In genomic region chr17:18858567-18859245, GRCh38 we compare ENCODE assay signal across 8 cellular contexts. TPM values are rescaled to one million over a fixed set of nuclear protein-coding genes. Genes with fewer than 3 reads are reported as not detected.
DNase-seq lines count a peak whose midpoint lies in the region; ATAC-seq, FAIRE-seq and TF ChIP-seq lines count a peak whose summit lies in the region.

No MANE protein-coding gene starts in this region.

- peaks cover 8% of the 10 kb centered on the region for H3K36me3 Mint-ChIP-seq in activated CD4-positive, alpha-beta T cell treated with anti-CD3 and anti-CD28 coated beads, Interleukin-2, amount 10 ng/mL, durations not matched to agents 7 days and 5 days (ENCODE audit: low read depth)

- no peaks in the 10 kb centered on the region for H3K27me3 Mint-ChIP-seq in activated CD4-positive, alpha-beta T cell treated with anti-CD3 and anti-CD28 coated beads, Interleukin-2, amount 10 ng/mL, durations not matched to agents 7 days and 5 days

- intact Hi-C loops in posterior vena cava (cut with DNase I), result no loop called here

- peak overlapping the region; percentile 76 for H3K27ac ChIP-seq in layer of hippocampus (ENCODE audit: low read depth, low read length)
- peak overlapping the region; percentile 88 to 93 for H3K27ac ChIP-seq in thoracic aorta

- H3K9me3 Mint-ChIP-seq in activated CD4-positive, alpha-beta T cell treated with anti-CD3 and anti-CD28 coated beads, Interleukin-2, amount 10 ng/mL, durations not matched to agents 7 days and 5 days, result no peaks in the 10 kb centered on the region

- DNase-seq in activated CD4-positive, alpha-beta T cell treated with anti-CD3 and anti-CD28 coated beads, Interleukin-2, amount 10 ng/mL, durations not matched to agents 7 days and 5 days, result no peak
- DNase-seq in activated CD4-positive, alpha-beta T cell treated with anti-CD3 and anti-CD28 coated beads for 48 hours, result no peak
- DNase-seq in adipocyte (ENCODE audit: low read depth) (peak; percentile 20), thoracic aorta (ENCODE audit: low spot score) (no peak), RCC 7860 (ENCODE audit: low spot score) (no peak), nucleus accumbens (lab: John Stamatoyannopoulos, UW) (no peak), posterior vena cava (ENCODE audit: low spot score) (no peak)

- H3K27me3 ChIP-seq in adipocyte (replicated peaks; ENCODE audit: control insufficient read depth, insufficient read depth, low read length), result no peaks in the 10 kb centered on the region
- H3K27me3 ChIP-seq in layer of hippocampus (ENCODE audit: control insufficient read depth, insufficient read depth, low read length), result no peaks in the 10 kb centered on the region
- H3K27me3 ChIP-seq in thoracic aorta (replicated peaks; ENCODE audit: insufficient read depth), result no peaks in the 10 kb centered on the region

- no peak for TF ChIP-seq CTCF in thoracic aorta (IDR thresholded peaks at IDR 0.05)

- FAIRE-seq in RCC 7860 (lab: Jason Lieb, UNC), result no peak

- POLR2A ChIA-PET in activated CD4-positive, alpha-beta T cell treated with anti-CD3 and anti-CD28 coated beads, Interleukin-2, amount 10 ng/mL, durations not matched to agents 7 days and 5 days (lab: Charles Lee), result interaction anchor here (1.5 kb wide), 1 partner anchor 74 kb away, joined by 4 read pairs; no protein-coding TSS in a partner anchor

- CTCF ChIA-PET in activated CD4-positive, alpha-beta T cell treated with anti-CD3 and anti-CD28 coated beads, Interleukin-2, amount 10 ng/mL, durations not matched to agents 7 days and 5 days (lab: Charles Lee), result interaction anchor here (0.5 to 2.4 kb wide), 5 partner anchors 9 to 102 kb away, joined by 3 to 7 read pairs (median 3); no protein-coding TSS in a partner anchor

- H3K4me3 ChIP-seq in adipocyte (ENCODE audit: low read length) (peak overlapping the region; percentile 91), thoracic aorta (peak overlapping the region; percentile 93)

- H3K36me3 ChIP-seq in adipocyte (ENCODE audit: control insufficient read depth, insufficient read depth, low read length, severe bottlenecking) (no peaks in the 10 kb centered on the region), thoracic aorta (no peaks in the 10 kb centered on the region)

- peak overlapping the region; percentile 89 for H3K4me3 Mint-ChIP-seq in activated CD4-positive, alpha-beta T cell treated with anti-CD3 and anti-CD28 coated beads, Interleukin-2, amount 10 ng/mL, durations not matched to agents 7 days and 5 days

- H3K9ac ChIP-seq in adipocyte (ENCODE audit: low read length), result peak overlapping the region; percentile 82

- H3K4me1 Mint-ChIP-seq in activated CD4-positive, alpha-beta T cell treated with anti-CD3 and anti-CD28 coated beads, Interleukin-2, amount 10 ng/mL, durations not matched to agents 7 days and 5 days, result peaks cover 61% of the 10 kb centered on the region

- peak overlapping the region; percentile 93 for H3K27ac Mint-ChIP-seq in activated CD4-positive, alpha-beta T cell treated with anti-CD3 and anti-CD28 coated beads, Interleukin-2, amount 10 ng/mL, durations not matched to agents 7 days and 5 days

- H3K9me3 ChIP-seq in adipocyte (ENCODE audit: control insufficient read depth, low read length) (no peaks in the 10 kb centered on the region), thoracic aorta (no peaks in the 10 kb centered on the region)

- H3K4me1 ChIP-seq in adipocyte (ENCODE audit: control insufficient read depth, insufficient read depth, low read length) (peaks cover 20% of the 10 kb centered on the region), thoracic aorta (ENCODE audit: control insufficient read depth in 1 of 2, low read depth in 2 of 2) (peaks cover 18 to 28% of the 10 kb centered on the region in 2 donors)

- ATAC-seq in thoracic aorta (ENCODE audit: insufficient number of reproducible peaks, low FRiP score, low read depth), result no peak

RNA-seq across cellular contexts. Expression of gene PRPSAP2, which starts 0.8 kb away (rescaled TPM):
- total RNA-seq in activated CD4-positive, alpha-beta T cell treated with anti-CD3 and anti-CD28 coated beads, Interleukin-2, amount 10 ng/mL, durations not matched to agents 7 days and 5 days, result 10 to 100 TPM; 47.2 to 49.0 TPM
- total RNA-seq in thoracic aorta, result 10 to 100 TPM; 21.3 to 26.9 TPM
- total RNA-seq in posterior vena cava, result 10 to 100 TPM; 21.1 to 21.5 TPM
